Comparison of ENCODE assay signal across 8 cellular contexts in the genomic region with DNA sequence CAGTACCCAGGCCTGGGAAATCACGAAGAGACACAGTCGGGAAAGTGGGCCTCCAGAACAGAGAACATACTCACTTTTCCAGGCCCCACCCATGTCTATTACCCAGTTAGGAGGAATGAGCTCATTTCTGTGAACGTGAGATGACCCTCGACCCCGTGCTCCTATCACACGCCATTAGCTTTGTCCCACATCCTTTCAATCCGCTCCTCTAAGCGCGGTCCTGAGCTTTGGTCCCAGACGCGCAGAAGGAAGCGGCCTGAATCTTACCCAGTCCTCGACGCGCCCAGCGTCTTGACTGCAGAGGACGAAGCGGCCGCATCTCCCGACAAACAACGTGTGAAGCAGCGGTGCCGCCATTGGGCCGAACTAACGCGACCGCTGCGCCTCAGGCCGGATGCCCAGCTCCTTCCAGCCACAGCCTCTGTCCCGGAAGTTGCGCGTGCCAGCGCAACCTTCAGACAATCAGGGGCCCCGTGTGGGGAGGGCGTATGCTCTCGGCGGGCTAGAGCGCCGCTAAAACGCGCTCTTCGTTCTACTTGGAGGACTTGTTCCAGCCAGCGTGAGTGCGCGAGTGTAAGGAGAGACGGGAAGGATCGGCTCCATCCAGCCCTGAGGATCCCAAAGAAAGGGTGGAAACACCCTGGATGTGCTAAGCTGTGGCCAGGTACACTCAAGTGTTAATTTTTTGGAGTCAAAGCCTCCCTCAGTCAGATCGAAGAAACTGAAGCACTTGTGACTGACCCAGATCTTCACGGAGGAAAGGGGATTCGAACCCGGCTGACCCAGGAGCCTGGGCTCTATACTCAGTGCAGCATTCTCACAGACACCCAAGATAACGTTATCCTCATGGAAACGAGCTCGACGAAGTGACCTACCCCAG. TPM values are rescaled to one million over a fixed set of nuclear protein-coding genes. Genes with fewer than 3 reads are reported as not detected.
DNase-seq lines count a peak whose midpoint lies in the region; ATAC-seq and TF ChIP-seq lines count a peak whose summit lies in the region.
"Not testable (repeated sequence)": the region's sequence is repeated elsewhere in the genome, so short reads cannot be mapped to it uniquely, and the experiment has no call there.

No MANE protein-coding gene starts in this region.

- H3K4me1 Mint-ChIP-seq in activated T-cell treated with anti-CD3 and anti-CD28 coated beads, Interleukin-2, amount 50 U/mL, for 4 hours (ENCODE audit: low read depth), result peaks cover 21% of the 10 kb centered on the region

- peak overlapping the region; percentile 53 for H3K27ac ChIP-seq in OCI-LY7 (ENCODE audit: low read depth, low read length, poor library complexity, severe bottlenecking)
- peak overlapping the region; percentile 60 to 88 (median 81) for H3K27ac ChIP-seq in esophagus squamous epithelium
- H3K27ac ChIP-seq in muscle layer of duodenum (ENCODE audit: low read length), result peak overlapping the region; percentile 39

- TSS peak; percentile 98 for BruUV-seq in OCI-LY7 (replicated peaks; lab: Mats Ljungman, UMichigan)

- peak overlapping the region; percentile 88 for H3K4me2 ChIP-seq in OCI-LY7 (ENCODE audit: low read length)

- not testable (repeated sequence) for H3K27me3 ChIP-seq in esophagus squamous epithelium; muscle layer of duodenum (ENCODE audit: low read depth, low read length)

- H3K9me3 ChIP-seq in OCI-LY7 (ENCODE audit: low read length); esophagus squamous epithelium; muscle layer of duodenum (ENCODE audit: control insufficient read depth in 1 of 2, low read length in 2 of 2): not testable (repeated sequence)

- ATAC-seq in GM21526 (IDR thresholded peaks at IDR 0.05; ENCODE audit: low FRiP score, unreplicated experiment), result peak; percentile 85
- peak; percentile 98 for ATAC-seq in activated T-cell treated with anti-CD3 and anti-CD28 coated beads, Interleukin-2, amount 50 U/mL, for 4 hours

- not testable (repeated sequence) for H4K20me1 ChIP-seq in OCI-LY7 (ENCODE audit: insufficient read depth, low read length)

- H3K27me3 Mint-ChIP-seq in activated T-cell treated with anti-CD3 and anti-CD28 coated beads, Interleukin-2, amount 50 U/mL, for 4 hours (ENCODE audit: low read depth), result not testable (repeated sequence)

- H2AFZ ChIP-seq in OCI-LY7 (ENCODE audit: low read length), result peak overlapping the region; percentile 100

- not testable (repeated sequence) for H3K36me3 ChIP-seq in OCI-LY7 (ENCODE audit: insufficient read depth, low read length); muscle layer of duodenum (ENCODE audit: control insufficient read depth in 1 of 2, insufficient read depth in 2 of 2, low read length in 2 of 2)
- peaks cover 0 to 13% (median 0%) of the 10 kb centered on the region in 3 donors for H3K36me3 ChIP-seq in esophagus squamous epithelium

- TF ChIP-seq CTCF in OCI-LY7 (conservative IDR thresholded peaks at IDR 0.05; ENCODE audit: low read length); esophagus squamous epithelium (IDR thresholded peaks at IDR 0.05): not testable (repeated sequence)

- peak in 2 of 4 donors; percentile 31 to 54 for TF ChIP-seq POLR2A in esophagus squamous epithelium (IDR thresholded peaks at IDR 0.05)

- peaks cover 11% of the 10 kb centered on the region; the same call in 1 of the 2 replicates for H3K79me2 ChIP-seq in OCI-LY7 (ENCODE audit: insufficient read depth, low read depth, low read length)

- intact Hi-C loops in OCI-LY7 (cut with micrococcal nuclease; ENCODE audit: unreplicated experiment); esophagus squamous epithelium (cut with DNase I): not testable (repeated sequence)

- CTCF ChIA-PET in OCI-LY7 (lab: Charles Lee; ENCODE audit: unreplicated experiment), result interaction anchor here (0.6 kb wide), 1 partner anchor 1992 kb away, joined by 4 read pairs; no protein-coding TSS in a partner anchor

- H3K9me3 Mint-ChIP-seq in activated T-cell treated with anti-CD3 and anti-CD28 coated beads, Interleukin-2, amount 50 U/mL, for 4 hours, result not testable (repeated sequence)

- H3K9me2 ChIP-seq in OCI-LY7 (ENCODE audit: insufficient read depth, low read length), result not testable (repeated sequence)

- H3K4me3 ChIP-seq in OCI-LY7 (ENCODE audit: low read depth, low read length, poor library complexity, severe bottlenecking) (peak overlapping the region; percentile 72), esophagus squamous epithelium (peak overlapping the region; percentile 24 to 68 (median 56)), muscle layer of duodenum (ENCODE audit: low read depth in 1 of 2, low read length in 2 of 2) (peak overlapping the region; percentile 56 to 64)

- POLR2A ChIA-PET in OCI-LY7 (lab: Charles Lee), result interaction anchor here (0.6 kb wide), 2 partner anchors 234 to 1326 kb away, joined by 3 to 4 read pairs; no protein-coding TSS in a partner anchor

- not testable (repeated sequence) for H3K4me1 ChIP-seq in OCI-LY7 (ENCODE audit: insufficient read depth, low read length, poor library complexity, severe bottlenecking); muscle layer of duodenum (ENCODE audit: control insufficient read depth in 1 of 2, insufficient read depth in 2 of 2, low read length in 2 of 2)
- peaks cover 0 to 21% (median 0%) of the 10 kb centered on the region in 3 donors for H3K4me1 ChIP-seq in esophagus squamous epithelium

- DNase-seq in DMS 273 treated with DMSO at 0.1 percent for 48 hours (lab: John Stamatoyannopoulos, UW) (peak; percentile 35), HuH-7 (ENCODE audit: low spot score) (peak; percentile 44), OCI-LY7 (ENCODE audit: low spot score) (peak; percentile 85), esophagus squamous epithelium (lab: John Stamatoyannopoulos, UW) (peak; percentile 24)
- DNase-seq in activated T-cell treated with anti-CD3 and anti-CD28 coated beads, Interleukin-2, amount 50 U/mL, for 4 hours, result peak; percentile 59
- peak; percentile 60 to 63 for DNase-seq in stimulated activated CD8-positive, alpha-beta memory T cell treated with anti-CD3 and anti-CD28 coated beads, Interleukin-2, amount 100 ng/mL, for 48 hours (ENCODE audit: low read depth in 2 of 2)

- 14 to 27% methylated on average over 5 to 12 of the region's 55 CpGs for WGBS in esophagus squamous epithelium, 2 donors

- peak overlapping the region; percentile 91 for H3K4me3 Mint-ChIP-seq in activated T-cell treated with anti-CD3 and anti-CD28 coated beads, Interleukin-2, amount 50 U/mL, for 4 hours

- H3K36me3 Mint-ChIP-seq in activated T-cell treated with anti-CD3 and anti-CD28 coated beads, Interleukin-2, amount 50 U/mL, for 4 hours (ENCODE audit: insufficient read depth), result not testable (repeated sequence)

RNA-seq across cellular contexts. Expression of a gene that starts 37.3 kb away (rescaled TPM):
- 71.9 and 91.7 TPM in 2 replicates for total RNA-seq in OCI-LY7 (2014; rRNA removed; shearing (Covaris generic))
- total RNA-seq in OCI-LY7 (2022) (435 and 436 TPM in 2 replicates), esophagus squamous epithelium (10 to 100 TPM in 3 of 4 donors, 1 to 10 TPM in 1; 8.7 to 76.9 (median 27.9) TPM)
- 10 to 100 TPM; 72.4 to 88.3 (median 84.4) TPM for total RNA-seq in activated T-cell treated with anti-CD3 and anti-CD28 coated beads, Interleukin-2, amount 50 U/mL, for 4 hours

Comparison
In these comparisons a context has a peak if more than half of its experiments do, and no peak if none do; other contexts are left out.
1. Peak in every context shown above with its lines: DNase-seq, ATAC-seq, H3K4me3 ChIP-seq and H3K27ac ChIP-seq.
2. DNase-seq: peak in every context shown above with its lines; median percentile 85 in OCI-LY7; 62 in stimulated activated CD8-positive, alpha-beta memory T cell treated with anti-CD3 and anti-CD28 coated beads, Interleukin-2, amount 100 ng/mL, for 48 hours; 59 in activated T-cell treated with anti-CD3 and anti-CD28 coated beads, Interleukin-2, amount 50 U/mL, for 4 hours; 44 in HuH-7; 35 in DMS 273 treated with DMSO at 0.1 percent for 48 hours; 24 in esophagus squamous epithelium.